Comparison of ENCODE assay signal across 21 cellular contexts in genomic region chr13:60433505-60433904, GRCh38.
"Had no signal": no experiment of that assay in that cellular context is flagged by ENCODE, and none has a peak within 500 bp of the region (broad histone marks: within the 10 kb centered on the region; RNA-seq: fewer than 3 reads in every experiment).

No MANE protein-coding gene starts in this region.

- H3K9me3 ChIP-seq: body of pancreas, SK-N-SH had no signal

- ATAC-seq: activated CD8-positive, alpha-beta T cell treated with anti-CD3 and anti-CD28 coated beads, Interleukin-2, amount 10 ng/mL, durations not matched to agents 7 days and 5 days; activated naive CD4-positive, alpha-beta T cell treated with anti-CD3 and anti-CD28 coated beads, Interleukin-2, amount 50 U/mL, for 72 hours; activated T-cell treated with anti-CD3 and anti-CD28 coated beads, Interleukin-2, amount 50 U/mL, for 72 hours; body of pancreas; left cardiac atrium; natural killer cell treated with Interleukin-12 subunit alpha and Interleukin-12 subunit beta and Interleukin-15 and Interleukin-18, amount 100 ng/mL, for 72 hours; stimulated activated naive B cell treated with anti-CD40 and anti-IgM and Interleukin-4, amounts not matched to agents 10 μg/mL and 1 μg/mL and 100 μg/mL, for 72 hours; T-cell; WTC11 had no signal

- H3K4me3 ChIP-seq: body of pancreas had no signal

- H3K27ac ChIP-seq: body of pancreas, epithelial cell of prostate had no signal

- DNase-seq: activated CD4-positive, alpha-beta T cell treated with anti-CD3 and anti-CD28 coated beads, Interleukin-2, amount 10 ng/mL, durations not matched to agents 24 days and 14 days; activated CD8-positive, alpha-beta memory T cell treated with anti-CD3 and anti-CD28 coated beads, Interleukin-2, amount 50 U/mL, for 4 hours; activated CD8-positive, alpha-beta T cell treated with anti-CD3 and anti-CD28 coated beads, Interleukin-2, amount 10 ng/mL, durations not matched to agents 7 days and 5 days; activated gamma-delta T cell; activated T-cell treated with anti-CD3 and anti-CD28 coated beads, Interleukin-2, amount 50 U/mL, for 72 hours; effector memory CD4-positive, alpha-beta T cell; head of caudate nucleus; left cardiac atrium; mammary epithelial cell; SK-N-SH; stimulated activated CD4-positive, alpha-beta T cell treated with anti-CD3 and anti-CD28 coated beads, Interleukin-15, amount 100 ng/mL, for 24 hours; stimulated activated CD4-positive, alpha-beta T cell treated with anti-CD3 and anti-CD28 coated beads, Interleukin-4, amount 100 ng/mL, for 1 hour; stimulated activated naive B cell treated with anti-CD40 and anti-IgM and Interleukin-4, amounts not matched to agents 10 μg/mL and 1 μg/mL and 100 μg/mL, for 72 hours; T-cell; trophoblast cell had no signal

- FAIRE-seq: frontal cortex had no signal

- H3K27me3 ChIP-seq: body of pancreas had no signal
